8 cellular contexts compared by ENCODE assay signal in the genomic region with DNA sequence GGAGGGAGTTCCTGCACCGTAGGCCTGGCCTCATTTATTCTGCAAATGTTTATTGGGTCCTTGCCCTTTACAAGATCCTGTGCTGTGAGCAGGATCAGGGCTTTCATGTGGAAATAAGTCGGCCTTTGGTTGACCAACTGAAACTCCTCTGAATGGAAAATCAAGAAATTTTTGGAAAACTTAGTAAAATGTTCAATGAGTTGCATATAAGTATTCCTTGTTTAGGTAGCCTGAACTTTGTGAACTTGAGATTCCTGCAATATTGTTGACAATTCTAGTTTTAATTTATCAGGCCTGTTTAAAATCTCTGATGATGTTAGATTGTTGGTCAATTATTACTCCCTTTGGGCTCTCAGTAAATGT. TPM values are rescaled to one million over a fixed set of nuclear protein-coding genes. Genes with fewer than 3 reads are reported as not detected.
A peak's percentile ranks its signal among the peaks of the same experiment; 100 is the strongest.
DNase-seq lines count a peak whose midpoint lies in the region; ATAC-seq and TF ChIP-seq lines count a peak whose summit lies in the region.

No MANE protein-coding gene starts in this region.

- no peaks in the 10 kb centered on the region for H3K27me3 ChIP-seq in DOHH2 (ENCODE audit: control insufficient read depth, low read length)

- H3K4me2 ChIP-seq in DOHH2 (ENCODE audit: low read length) = peak overlapping the region; percentile 98

- peaks cover 21% of the 10 kb centered on the region for H3K4me1 Mint-ChIP-seq in progenitor cell of endocrine pancreas (ENCODE audit: low read depth)

- peaks cover 31% of the 10 kb centered on the region for H4K20me1 ChIP-seq in DOHH2 (ENCODE audit: control insufficient read depth, insufficient read depth, low read depth, low read length)

- peaks cover 81% of the 10 kb centered on the region for H3K36me3 ChIP-seq in DOHH2 (ENCODE audit: control insufficient read depth, low read length)

- H3K9me2 ChIP-seq in DOHH2 (replicated peaks; ENCODE audit: control insufficient read depth, low read length) = no peaks in the 10 kb centered on the region

- H3K79me2 ChIP-seq in DOHH2 (ENCODE audit: control insufficient read depth, low read length) = peaks cover 66% of the 10 kb centered on the region

- TF ChIP-seq CTCF in DOHH2 (IDR thresholded peaks at IDR 0.05; ENCODE audit: low read depth, low read length, poor library complexity, severe bottlenecking) = no peak
- TF ChIP-seq CTCF in fibroblast of pulmonary artery (IDR thresholded peaks at IDR 0.05; ENCODE audit: low read length, missing control alignments) = no peak
- TF ChIP-seq CTCF in progenitor cell of endocrine pancreas (IDR thresholded peaks at IDR 0.05; ENCODE audit: unreplicated experiment) = no peak

- DNase-seq in SW480 (ENCODE audit: low spot score) (peak; percentile 29), fibroblast of pulmonary artery (ENCODE audit: low read depth) (no peak), progenitor cell of endocrine pancreas (ENCODE audit: low spot score, unreplicated experiment) (no peak), SW 1271 (lab: John Stamatoyannopoulos, UW) (no peak), NCI-H510A treated with DMSO at 0.1 percent for 48 hours (lab: John Stamatoyannopoulos, UW) (no peak), T-helper 9 cell (no peak)

- H3K27ac ChIP-seq in DOHH2 (ENCODE audit: low read depth, low read length) = no peak overlapping the region; the same call in 1 of the 2 replicates

- peak overlapping the region; percentile 96 for H3K4me3 Mint-ChIP-seq in progenitor cell of endocrine pancreas (ENCODE audit: low read depth)

- no peaks in the 10 kb centered on the region for H3K27me3 Mint-ChIP-seq in progenitor cell of endocrine pancreas

- H3F3A ChIP-seq in DOHH2 (ENCODE audit: control insufficient read depth, insufficient read depth) = peaks cover 35% of the 10 kb centered on the region

- H3K27ac Mint-ChIP-seq in progenitor cell of endocrine pancreas = peak overlapping the region; percentile 97

- H3K36me3 Mint-ChIP-seq in progenitor cell of endocrine pancreas (ENCODE audit: insufficient read depth) = peaks cover 28% of the 10 kb centered on the region

- peak overlapping the region; percentile 100 for H3K4me3 ChIP-seq in DOHH2 (ENCODE audit: low read length)
- peak overlapping the region; percentile 63 for H3K4me3 ChIP-seq in fibroblast of pulmonary artery (replicated peaks; ENCODE audit: low read depth, low read length)

- no peaks in the 10 kb centered on the region for H3K9me3 ChIP-seq in DOHH2 (ENCODE audit: control insufficient read depth, insufficient read depth, low read length)

- no peak for ATAC-seq in GM19023 (IDR thresholded peaks at IDR 0.05; ENCODE audit: unreplicated experiment)

- H3K4me1 ChIP-seq in DOHH2 (ENCODE audit: control insufficient read depth, low read length) = peaks cover 32% of the 10 kb centered on the region

- H3K9me3 Mint-ChIP-seq in progenitor cell of endocrine pancreas (ENCODE audit: low read depth) = no peaks in the 10 kb centered on the region

RNA-seq across cellular contexts. Expression of a gene that starts 1.1 kb away (rescaled TPM):
- 51.8 and 54.8 TPM in 2 replicates for total RNA-seq in progenitor cell of endocrine pancreas

RNA-seq across cellular contexts. Expression of a gene that starts 35.0 kb away (rescaled TPM):
- total RNA-seq in progenitor cell of endocrine pancreas = 571 and 574 TPM in 2 replicates

RNA-seq across cellular contexts. Expression of a gene that starts 52.9 kb away (rescaled TPM):
- total RNA-seq in progenitor cell of endocrine pancreas = not detected in 2 replicates
